ENCODE assay signal across 8 cellular contexts in the genomic region with DNA sequence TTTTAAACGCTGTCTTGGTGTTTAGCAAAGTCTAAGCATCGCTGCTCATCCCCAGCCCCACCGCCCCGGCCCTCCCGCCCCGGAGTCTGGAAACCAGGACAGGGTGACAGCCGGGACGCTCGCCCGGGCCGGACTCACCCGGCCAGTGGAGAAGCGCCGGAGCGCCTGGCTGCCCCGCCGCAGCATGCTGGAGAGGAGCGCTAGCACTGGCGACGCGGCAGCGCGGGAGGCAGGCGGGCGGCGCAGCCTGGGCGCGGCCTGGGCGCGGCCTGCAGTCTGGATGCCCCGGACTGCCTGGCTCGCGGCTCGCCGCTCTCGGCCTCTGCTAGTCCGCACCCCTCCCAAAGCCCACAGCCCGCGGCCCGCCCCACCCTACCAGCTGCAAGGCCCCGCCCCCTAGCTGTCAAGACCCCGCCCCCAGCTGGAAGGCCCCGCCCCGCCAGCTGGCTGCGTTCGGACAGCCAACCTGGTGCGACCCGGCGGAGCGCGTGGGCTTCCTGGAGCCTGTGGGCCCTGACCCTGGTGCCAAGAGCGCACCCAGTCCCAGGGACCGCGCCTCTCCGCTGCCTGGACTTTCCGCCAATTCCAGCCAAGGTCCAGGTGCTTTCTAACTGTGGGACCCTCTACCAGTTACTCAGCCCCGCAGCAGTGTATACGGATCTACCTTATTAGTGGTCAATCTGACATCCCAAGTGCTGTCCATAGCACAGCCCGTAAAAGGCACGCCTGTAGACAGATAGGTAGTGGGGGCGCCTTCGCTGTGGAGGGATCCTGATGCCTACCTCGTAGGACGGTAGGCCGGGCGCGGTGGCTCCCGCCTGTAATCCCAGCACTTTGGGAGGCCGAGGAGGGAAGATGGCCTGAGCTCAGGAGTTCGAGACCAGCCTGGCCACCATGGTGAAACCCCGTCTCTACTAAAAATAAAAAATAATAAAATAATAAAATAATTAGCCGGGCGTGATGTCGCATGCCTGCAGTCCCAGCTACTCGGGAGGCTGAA. TPM values are rescaled to one million over a fixed set of nuclear protein-coding genes. Genes with fewer than 3 reads are reported as not detected.
DNase-seq lines count a peak whose midpoint lies in the region; ATAC-seq, FAIRE-seq and TF ChIP-seq lines count a peak whose summit lies in the region.

A gene (minus strand): TSS at position 208 of the 1,000 bp plus-strand sequence. CDS start 22 bp downstream, at position 186.

- peak within 1 kb of the TSS; percentile 59 for H3K4me3 ChIP-seq in epithelial cell of esophagus (ENCODE audit: low read length)

- ATAC-seq in HG03378 (IDR thresholded peaks at IDR 0.05; ENCODE audit: unreplicated experiment) = no peak

- in situ Hi-C loops in G401 (cut with HindIII; ENCODE audit: low sequenced_read_pairs) = no loop called here

- no peak for TF ChIP-seq CTCF in epithelial cell of esophagus (IDR thresholded peaks at IDR 0.05; ENCODE audit: insufficient read depth, low read depth, low read length, missing control alignments)

- TF ChIP-seq POLR2A in H54 (IDR thresholded peaks at IDR 0.05; ENCODE audit: low read depth, low read length) = peak; percentile 71

- peak; percentile 83 for DNase-seq in G401 (ENCODE audit: low spot score)
- DNase-seq in H54 (ENCODE audit: insufficient read length, low spot score) = peak; percentile 79
- peak; percentile 74 for DNase-seq in NCI-H2227 (lab: John Stamatoyannopoulos, UW; ENCODE audit: unreplicated experiment)
- DNase-seq in activated CD8-positive, alpha-beta memory T cell treated with anti-CD3 and anti-CD28 coated beads, Interleukin-2, amount 50 U/mL, for 48 hours = peak; percentile 80
- DNase-seq in epithelial cell of esophagus (ENCODE audit: low read depth) = peak; percentile 93
- peak; percentile 65 for DNase-seq in midbrain (lab: John Stamatoyannopoulos, UW)
- DNase-seq in stimulated activated CD8-positive, alpha-beta memory T cell treated with anti-CD3 and anti-CD28 coated beads, Interleukin-4, amount 100 ng/mL, for 48 hours = peak; percentile 82

- FAIRE-seq in H54 (lab: Jason Lieb, UNC) = no peak

RNA-seq across cellular contexts. Expression of the gene that starts here (rescaled TPM):
- 0.55 and 2.2 TPM in 2 replicates for total RNA-seq in G401 (2014; rRNA removed; shearing (Covaris generic))
